Comparison of ENCODE assay signal across 8 cellular contexts in genomic region chr16:84266451-84266850, GRCh38. TPM values are rescaled to one million over a fixed set of nuclear protein-coding genes. Genes with fewer than 3 reads are reported as not detected.
DNase-seq lines count a peak whose midpoint lies in the region; ATAC-seq, FAIRE-seq and TF ChIP-seq lines count a peak whose summit lies in the region.

No MANE protein-coding gene starts in this region.

- 0 out of 2 replicates have a peak, but pooled peaks cover 1% of the 10 kb centered on the region for H3K27me3 ChIP-seq in Caco-2 (replicated peaks; ENCODE audit: control insufficient read depth, insufficient read depth, low read length)
- no peaks in the 10 kb centered on the region for H3K27me3 ChIP-seq in Panc1 (ENCODE audit: control insufficient read depth, insufficient read depth, low read length)
- no peaks in the 10 kb centered on the region for H3K27me3 ChIP-seq in colonic mucosa
- no peaks in the 10 kb centered on the region for H3K27me3 ChIP-seq in lung (ENCODE audit: control insufficient read depth, insufficient read depth)

- no peak overlapping the region for H3K9ac ChIP-seq in colonic mucosa (ENCODE audit: low read depth in 2 of 2, low read length in 2 of 2)

- ATAC-seq in Panc1 (peak; percentile 95), lung (ENCODE audit: insufficient read depth, low FRiP score) (no peak), GM19035 (IDR thresholded peaks at IDR 0.05; ENCODE audit: unreplicated experiment) (no peak)

- H3K27me3 Mint-ChIP-seq in Caco-2 (ENCODE audit: insufficient read depth, unreplicated experiment): peaks cover 5% of the 10 kb centered on the region
- peaks cover 7% of the 10 kb centered on the region for H3K27me3 Mint-ChIP-seq in mesothelial cell of epicardium (ENCODE audit: low read depth)

- peak; percentile 48 for FAIRE-seq in H54 (lab: Jason Lieb, UNC)

- no peak for TF ChIP-seq POLR2A in H54 (IDR thresholded peaks at IDR 0.05; ENCODE audit: low read depth, low read length)

- no peaks in the 10 kb centered on the region for H3K4me1 Mint-ChIP-seq in Caco-2 (ENCODE audit: low read depth, unreplicated experiment)
- H3K4me1 Mint-ChIP-seq in mesothelial cell of epicardium: peaks cover 3% of the 10 kb centered on the region

- BruUV-seq in Caco-2 (replicated peaks; lab: Mats Ljungman, UMichigan): no TSS peak
- no TSS peak for BruUV-seq in Panc1 (replicated peaks; lab: Mats Ljungman, UMichigan)

- H3K9me3 ChIP-seq in Caco-2 (no peaks in the 10 kb centered on the region), Panc1 (ENCODE audit: control insufficient read depth, insufficient read depth, low read depth, low read length) (no peaks in the 10 kb centered on the region), colonic mucosa (no peaks in the 10 kb centered on the region), lung (ENCODE audit: control insufficient read depth in 2 of 2, insufficient read depth in 1 of 2, low read length in 1 of 2) (peaks cover 0 to 2% of the 10 kb centered on the region in 2 donors)

- H3K27ac ChIP-seq in Panc1 (ENCODE audit: low read length) (no peak overlapping the region), colonic mucosa (no peak overlapping the region), lung (ENCODE audit: low read depth in 1 of 2, low read length in 1 of 2) (no peak overlapping the region)

- H3K36me3 ChIP-seq in Caco-2 (ENCODE audit: control insufficient read depth, insufficient read depth, low read length) (no peaks in the 10 kb centered on the region), Panc1 (ENCODE audit: control insufficient read depth, insufficient read depth, low read length) (no peaks in the 10 kb centered on the region), colonic mucosa (no peaks in the 10 kb centered on the region), lung (ENCODE audit: control insufficient read depth in 2 of 2, insufficient read depth in 2 of 2, low read length in 2 of 2) (no peaks in the 10 kb centered on the region)

- POLR2A ChIA-PET in Caco-2 (lab: Charles Lee): interaction anchor here (0.7 kb wide), 1 partner anchor 249 kb away, joined by 3 read pairs; no protein-coding TSS in a partner anchor
- POLR2A ChIA-PET in Panc1 (lab: Charles Lee): no interaction called here

- CTCF ChIA-PET in Caco-2 (lab: Charles Lee) (interaction anchor here (0.6 to 1.5 kb wide), 5 partner anchors 10 to 1329 kb away, joined by 3 to 10 read pairs (median 3); partner anchors contain the start of gene TAF1C), Panc1 (lab: Charles Lee) (no interaction called here)

- in situ Hi-C loops in Panc1 (cut with HindIII; ENCODE audit: low pct_unique_long_range_greater_than_20kb, low sequenced_read_pairs): no loop called here

- DNase-seq in Caco-2 (peak; percentile 87 to 91), H54 (ENCODE audit: insufficient read length, low spot score) (peak; percentile 89), Panc1 (ENCODE audit: low read depth, low spot score) (no peak), colonic mucosa (peak; percentile 53), lung (ENCODE audit: low spot score) (peak; percentile 44), mesothelial cell of epicardium (ENCODE audit: low spot score in 2 of 2, unreplicated experiment in 2 of 2) (no peak), NCI-H345 treated with DMSO at 0.1 percent for 48 hours (lab: John Stamatoyannopoulos, UW; ENCODE audit: unreplicated experiment) (no peak)

- 42 to 54% methylated on average over 4 of the region's 4 CpGs for WGBS in lung, 2 donors

- H3K36me3 Mint-ChIP-seq in Caco-2 (ENCODE audit: insufficient read depth, unreplicated experiment) (no peaks in the 10 kb centered on the region), mesothelial cell of epicardium (no peaks in the 10 kb centered on the region)

- H3K27ac Mint-ChIP-seq in Caco-2 (ENCODE audit: unreplicated experiment): no peak overlapping the region
- H3K27ac Mint-ChIP-seq in mesothelial cell of epicardium: no peak overlapping the region

- TF ChIP-seq CTCF in Caco-2 (IDR thresholded peaks at IDR 0.05; ENCODE audit: insufficient read depth in 1 of 2, low read depth in 1 of 2, low read length in 1 of 2, severe bottlenecking in 1 of 2, unreplicated experiment in 1 of 2): no peak
- no peak for TF ChIP-seq CTCF in Panc1 (IDR thresholded peaks at IDR 0.05)
- TF ChIP-seq CTCF in colonic mucosa (IDR thresholded peaks at IDR 0.05): no peak
- TF ChIP-seq CTCF in lung (IDR thresholded peaks at IDR 0.05; ENCODE audit: control extremely low read depth, extremely low read depth): no peak
- no peak for TF ChIP-seq CTCF in mesothelial cell of epicardium (IDR thresholded peaks at IDR 0.05; ENCODE audit: unreplicated experiment)

- intact Hi-C loops in Caco-2 (cut with micrococcal nuclease; ENCODE audit: unreplicated experiment) (no loop called here), Panc1 (cut with micrococcal nuclease; ENCODE audit: unreplicated experiment) (no loop called here), colonic mucosa (cut with DNase I) (no loop called here)

- H3K9me3 Mint-ChIP-seq in Caco-2 (ENCODE audit: unreplicated experiment) (no peaks in the 10 kb centered on the region), mesothelial cell of epicardium (no peaks in the 10 kb centered on the region)

- peak overlapping the region; percentile 20; the same call in 1 of the 2 replicates for H3K4me3 ChIP-seq in Caco-2 (ENCODE audit: low read depth, low read length)
- H3K4me3 ChIP-seq in Panc1 (ENCODE audit: low read depth in 2 of 2, low read length in 2 of 2): no peak overlapping the region
- no peak overlapping the region for H3K4me3 ChIP-seq in colonic mucosa
- no peak overlapping the region for H3K4me3 ChIP-seq in lung

- H3K4me1 ChIP-seq in Caco-2 (no peaks in the 10 kb centered on the region; the same call in 1 of the 2 replicates), Panc1 (ENCODE audit: control insufficient read depth, insufficient read depth, low read length) (no peaks in the 10 kb centered on the region), colonic mucosa (no peaks in the 10 kb centered on the region), lung (ENCODE audit: control insufficient read depth in 2 of 2, insufficient read depth in 2 of 2, low read length in 2 of 2) (no peaks in the 10 kb centered on the region)

- H3K4me3 Mint-ChIP-seq in Caco-2 (ENCODE audit: unreplicated experiment) (no peak overlapping the region), mesothelial cell of epicardium (no peak overlapping the region)

RNA-seq across cellular contexts. Expression of gene KCNG4, which starts 26.6 kb away (rescaled TPM):
- total RNA-seq in Caco-2 (2022) (not detected in 2 replicates), Panc1 (2021; ENCODE audit: unreplicated experiment) (not detected), colonic mucosa (not detected), lung (not detected), mesothelial cell of epicardium (not detected in 3 replicates)
- not detected for polyA plus RNA-seq in Panc1 (2012; ENCODE audit: insufficient read length)
- polyA plus RNA-seq in lung: not detected

RNA-seq across cellular contexts. Expression of gene WFDC1, which starts 28.2 kb away (rescaled TPM):
- not detected in 2 replicates for total RNA-seq in Caco-2 (2022)
- not detected for total RNA-seq in Panc1 (2021; ENCODE audit: unreplicated experiment)
- polyA plus RNA-seq in Panc1 (2012; ENCODE audit: insufficient read length): not detected
- 10 to 100 TPM in 1 of 2 donors, 1 to 10 TPM in 1; 4.4 to 17.4 TPM for total RNA-seq in colonic mucosa
- total RNA-seq in lung: 10 to 100 TPM in 1 of 2 donors, 1 to 10 TPM in 1; 6.5 to 14.8 TPM
- 10 to 100 TPM in 1 of 2 donors, 1 to 10 TPM in 1; 9.9 to 12.9 TPM for polyA plus RNA-seq in lung
- 2.2 to 3.0 TPM (median 2.6 TPM) in 3 replicates for total RNA-seq in mesothelial cell of epicardium

Comparison
In these comparisons a context has a peak if more than half of its experiments do, and no peak if none do; other contexts are left out.
1. DNase-seq: peak in Caco-2 (2 of 2), H54 (single experiment), colonic mucosa (single experiment) and lung (single experiment); none in Panc1 (single experiment), mesothelial cell of epicardium (0 of 2) and NCI-H345 treated with DMSO at 0.1 percent for 48 hours (single experiment).